In genomic region chr1:55038552-55038838, GRCh38 we compare ENCODE assay signal across 1 cellular context.
A peak's percentile ranks its signal among the peaks of the same experiment; 100 is the strongest.
TF ChIP-seq lines count a peak whose summit lies in the region.

No MANE protein-coding gene starts in this region.

TF ChIP-seq in HepG2, 621 proteins besides CTCF, POLR2A, EP300 and RAD21 (continues in another document):
- TF ChIP-seq HNF4G (IDR thresholded peaks at IDR 0.05; ENCODE audit: borderline replicate concordance, low read depth, low read length) (peak; percentile 59), HNF4G (CRISPR knock-in tag; IDR thresholded peaks at IDR 0.05; ENCODE audit: borderline replicate concordance, low read depth) (no peak), CREB1 (IDR thresholded peaks at IDR 0.05) (no peak), CREB1 (CRISPR knock-in tag; IDR thresholded peaks at IDR 0.05) (peak; percentile 23; the same call in 1 of the 2 replicates), ZNF563 (CRISPR knock-in tag; IDR thresholded peaks at IDR 0.05) (no peak), TCF7L2 (IDR thresholded peaks at IDR 0.05; ENCODE audit: low read depth, low read length) (no peak), ZNF607 (CRISPR knock-in tag; IDR thresholded peaks at IDR 0.05; ENCODE audit: borderline replicate concordance) (no peak), ZNF574 (CRISPR knock-in tag; IDR thresholded peaks at IDR 0.05) (0 out of 2 replicates have a peak, but pooled peaks have one; percentile 16), DRAP1 (CRISPR knock-in tag; IDR thresholded peaks at IDR 0.05) (peak; percentile 26; the same call in 1 of the 2 replicates), SP4 (CRISPR knock-in tag; IDR thresholded peaks at IDR 0.05) (0 out of 2 replicates have a peak, but pooled peaks have one; percentile 10), ZNF746 (CRISPR knock-in tag; IDR thresholded peaks at IDR 0.05) (no peak), ZNF143 (CRISPR knock-in tag; IDR thresholded peaks at IDR 0.05) (no peak), ZNF800 (CRISPR knock-in tag; IDR thresholded peaks at IDR 0.05) (no peak), MEIS2 (CRISPR knock-in tag; IDR thresholded peaks at IDR 0.05) (0 out of 2 replicates have a peak, but pooled peaks have one; percentile 46), BCL6 (CRISPR knock-in tag; IDR thresholded peaks at IDR 0.05) (peak; percentile 26; the same call in 1 of the 2 replicates), HIC2 (CRISPR knock-in tag; IDR thresholded peaks at IDR 0.05; ENCODE audit: low read depth) (no peak), MED1 (CRISPR knock-in tag; IDR thresholded peaks at IDR 0.05) (0 out of 2 replicates have a peak, but pooled peaks have one; percentile 9), SALL1 (CRISPR knock-in tag; IDR thresholded peaks at IDR 0.05) (0 out of 2 replicates have a peak, but pooled peaks have one; percentile 30), ZNF816 (CRISPR knock-in tag; IDR thresholded peaks at IDR 0.05; ENCODE audit: borderline replicate concordance) (0 out of 2 replicates have a peak, but pooled peaks have one; percentile 4), KDM2A (CRISPR knock-in tag; IDR thresholded peaks at IDR 0.05; ENCODE audit: borderline replicate concordance, low read depth) (0 out of 2 replicates have a peak, but pooled peaks have one; percentile 17), ZNF317 (CRISPR knock-in tag; IDR thresholded peaks at IDR 0.05) (peak; percentile 61; the same call in 1 of the 2 replicates), HNF4A (CRISPR knock-in tag; IDR thresholded peaks at IDR 0.05) (peak; percentile 81), ASH2L (IDR thresholded peaks at IDR 0.05; ENCODE audit: insufficient read length, low read depth, low read length) (no peak), ZNF264 (CRISPR knock-in tag; IDR thresholded peaks at IDR 0.05) (0 out of 2 replicates have a peak, but pooled peaks have one; percentile 25), FOXO1 (CRISPR knock-in tag; IDR thresholded peaks at IDR 0.05) (0 out of 2 replicates have a peak, but pooled peaks have one; percentile 21), ZFP82 (CRISPR knock-in tag; IDR thresholded peaks at IDR 0.05; ENCODE audit: borderline replicate concordance) (0 out of 2 replicates have a peak, but pooled peaks have one; percentile 21), MAZ (IDR thresholded peaks at IDR 0.05; ENCODE audit: borderline replicate concordance, low read depth, low read length) (no peak), MAZ (CRISPR knock-in tag; IDR thresholded peaks at IDR 0.05; ENCODE audit: low read depth) (0 out of 2 replicates have a peak, but pooled peaks have one; percentile 13), SAP130 (CRISPR knock-in tag; IDR thresholded peaks at IDR 0.05; ENCODE audit: low read depth) (peak; percentile 40; the same call in 1 of the 2 replicates), TMF1 (CRISPR knock-in tag; IDR thresholded peaks at IDR 0.05; ENCODE audit: low read depth) (0 out of 2 replicates have a peak, but pooled peaks have one; percentile 44), PPARG (CRISPR knock-in tag; conservative IDR thresholded peaks at IDR 0.05) (peak; percentile 21; the same call in 1 of the 2 replicates), ZSCAN20 (CRISPR knock-in tag; IDR thresholded peaks at IDR 0.05; ENCODE audit: borderline replicate concordance) (0 out of 2 replicates have a peak, but pooled peaks have one; percentile 15), IRX3 (CRISPR knock-in tag; IDR thresholded peaks at IDR 0.05; ENCODE audit: borderline replicate concordance, low read depth) (no peak), ZFP90 (CRISPR knock-in tag; IDR thresholded peaks at IDR 0.05; ENCODE audit: borderline replicate concordance) (0 out of 2 replicates have a peak, but pooled peaks have one; percentile 51), ZNF263 (CRISPR knock-in tag; IDR thresholded peaks at IDR 0.05) (peak; percentile 70), ZNF432 (CRISPR knock-in tag; IDR thresholded peaks at IDR 0.05; ENCODE audit: borderline replicate concordance) (no peak), ZNF691 (CRISPR knock-in tag; IDR thresholded peaks at IDR 0.05; ENCODE audit: borderline replicate concordance, low read depth) (peak; percentile 17; the same call in 1 of the 2 replicates), ZBTB34 (CRISPR knock-in tag; IDR thresholded peaks at IDR 0.05) (0 out of 2 replicates have a peak, but pooled peaks have one; percentile 39), TEAD3 (CRISPR knock-in tag; optimal IDR thresholded peaks at IDR 0.05; ENCODE audit: borderline replicate concordance) (peak; percentile 8), ZNF652 (CRISPR knock-in tag; IDR thresholded peaks at IDR 0.05; ENCODE audit: borderline replicate concordance, low read depth) (no peak), NCOA5 (CRISPR knock-in tag; IDR thresholded peaks at IDR 0.05) (0 out of 2 replicates have a peak, but pooled peaks have one; percentile 20), HOMEZ (CRISPR knock-in tag; IDR thresholded peaks at IDR 0.05; ENCODE audit: low read depth) (peak; percentile 54; the same call in 1 of the 2 replicates), STAG1 (CRISPR knock-in tag; IDR thresholded peaks at IDR 0.05) (peak; percentile 10; the same call in 1 of the 2 replicates), SMC3 (IDR thresholded peaks at IDR 0.05; ENCODE audit: low read length) (no peak), ZNF138 (CRISPR knock-in tag; IDR thresholded peaks at IDR 0.05; ENCODE audit: low read depth) (no peak), TFDP2 (CRISPR knock-in tag; IDR thresholded peaks at IDR 0.05) (0 out of 2 replicates have a peak, but pooled peaks have one; percentile 22), ZNF136 (CRISPR knock-in tag; IDR thresholded peaks at IDR 0.05; ENCODE audit: low read depth) (no peak), ONECUT2 (CRISPR knock-in tag; IDR thresholded peaks at IDR 0.05) (0 out of 2 replicates have a peak, but pooled peaks have one; percentile 20), HOXA3 (CRISPR knock-in tag; IDR thresholded peaks at IDR 0.05) (peak; percentile 54), GABPB1 (CRISPR knock-in tag; IDR thresholded peaks at IDR 0.05) (no peak), SMAD1 (CRISPR knock-in tag; IDR thresholded peaks at IDR 0.05; ENCODE audit: borderline replicate concordance, low read depth) (no peak), RXRB (CRISPR knock-in tag; IDR thresholded peaks at IDR 0.05; ENCODE audit: borderline replicate concordance) (0 out of 2 replicates have a peak, but pooled peaks have one; percentile 8), TARDBP (CRISPR knock-in tag; IDR thresholded peaks at IDR 0.05) (0 out of 2 replicates have a peak, but pooled peaks have one; percentile 34), ZBTB2 (CRISPR knock-in tag; IDR thresholded peaks at IDR 0.05; ENCODE audit: low read depth) (no peak), SOX13 (IDR thresholded peaks at IDR 0.05) (no peak), SOX13 (CRISPR knock-in tag; conservative IDR thresholded peaks at IDR 0.05 in 1 of 2, IDR thresholded peaks at IDR 0.05 in 1 of 2) (peak in 1 of 2 experiments; percentile 20; a peak in 1 of 4 replicates), ZNF788 (CRISPR knock-in tag; IDR thresholded peaks at IDR 0.05; ENCODE audit: borderline replicate concordance) (peak; percentile 8; the same call in 1 of the 2 replicates), ZNF614 (CRISPR knock-in tag; IDR thresholded peaks at IDR 0.05; ENCODE audit: borderline replicate concordance) (peak; percentile 24; the same call in 1 of the 2 replicates)
